In genomic region chr20:25057234-25058050, GRCh38 we compare ENCODE assay signal across 8 cellular contexts.
DNase-seq lines count a peak whose midpoint lies in the region; ATAC-seq and TF ChIP-seq lines count a peak whose summit lies in the region.

No MANE protein-coding gene starts in this region.

- H3K27ac ChIP-seq in OCI-LY1 (ENCODE audit: low read depth, low read length, poor library complexity, severe bottlenecking), result no peak overlapping the region

- ATAC-seq in GM18868 (IDR thresholded peaks at IDR 0.05; ENCODE audit: unreplicated experiment), result peak; percentile 36
- peak; percentile 26 for ATAC-seq in HG03103 (IDR thresholded peaks at IDR 0.05; ENCODE audit: low read depth, unreplicated experiment)
- ATAC-seq in stimulated activated naive CD8-positive, alpha-beta T cell treated with anti-CD3 and anti-CD28 coated beads, Interleukin-15, amount 100 ng/mL, for 72 hours, result peak; percentile 73

- H4K20me1 ChIP-seq in OCI-LY1 (ENCODE audit: insufficient read depth, low read length), result no peaks in the 10 kb centered on the region

- H3K36me3 Mint-ChIP-seq in nephron progenitor cell (ENCODE audit: low read depth), result no peaks in the 10 kb centered on the region

- H3K27ac Mint-ChIP-seq in nephron progenitor cell, result no peak overlapping the region
- H3K27ac Mint-ChIP-seq in stimulated activated naive CD8-positive, alpha-beta T cell treated with anti-CD3 and anti-CD28 coated beads, Interleukin-15, amount 100 ng/mL, for 72 hours, result peak overlapping the region; percentile 70 to 91

- H3K36me3 ChIP-seq in OCI-LY1 (ENCODE audit: insufficient read depth, low read length), result no peaks in the 10 kb centered on the region

- peak overlapping the region; percentile 65 for H3K4me3 Mint-ChIP-seq in nephron progenitor cell
- peak overlapping the region; percentile 81 to 85 for H3K4me3 Mint-ChIP-seq in stimulated activated naive CD8-positive, alpha-beta T cell treated with anti-CD3 and anti-CD28 coated beads, Interleukin-15, amount 100 ng/mL, for 72 hours

- peaks cover 97% of the 10 kb centered on the region for H3K27me3 Mint-ChIP-seq in nephron progenitor cell (ENCODE audit: low read depth, poor library complexity)
- H3K27me3 Mint-ChIP-seq in stimulated activated naive CD8-positive, alpha-beta T cell treated with anti-CD3 and anti-CD28 coated beads, Interleukin-15, amount 100 ng/mL, for 72 hours, result no peaks in the 10 kb centered on the region

- H3K4me1 ChIP-seq in OCI-LY1 (ENCODE audit: insufficient read depth, low read length, severe bottlenecking), result peaks cover 17% of the 10 kb centered on the region

- peak overlapping the region; percentile 60 for H3K4me2 ChIP-seq in OCI-LY1 (ENCODE audit: low read length)

- H3K4me3 ChIP-seq in OCI-LY1 (ENCODE audit: low read depth, low read length, poor library complexity, severe bottlenecking), result peak overlapping the region; percentile 57

- DNase-seq in AG08395 (ENCODE audit: low spot score) (peak; percentile 63), fibroblast of gingiva (ENCODE audit: low read depth) (peak; percentile 49), nephron progenitor cell (peak; percentile 67)
- peak; percentile 80 to 85 for DNase-seq in activated T-cell treated with anti-CD3 and anti-CD28 coated beads, Interleukin-2, amount 50 U/mL, for 48 hours
- peak; percentile 71 to 87 for DNase-seq in stimulated activated naive CD8-positive, alpha-beta T cell treated with anti-CD3 and anti-CD28 coated beads, Interleukin-15, amount 100 ng/mL, for 72 hours

- peaks cover 4% of the 10 kb centered on the region; the same call in 1 of the 2 replicates for H3K27me3 ChIP-seq in OCI-LY1 (ENCODE audit: insufficient read depth, low read length)

- H3K79me2 ChIP-seq in OCI-LY1 (ENCODE audit: insufficient read depth, low read length), result no peaks in the 10 kb centered on the region

- H3K4me1 Mint-ChIP-seq in nephron progenitor cell, result peaks cover 4% of the 10 kb centered on the region
- peaks cover 57% of the 10 kb centered on the region for H3K4me1 Mint-ChIP-seq in stimulated activated naive CD8-positive, alpha-beta T cell treated with anti-CD3 and anti-CD28 coated beads, Interleukin-15, amount 100 ng/mL, for 72 hours

- H3K9me2 ChIP-seq in OCI-LY1 (ENCODE audit: low read depth, low read length), result no peaks in the 10 kb centered on the region

- no peaks in the 10 kb centered on the region for H3F3A ChIP-seq in OCI-LY1 (ENCODE audit: insufficient read depth, low read length)

- no peaks in the 10 kb centered on the region for H3K9me3 ChIP-seq in OCI-LY1 (ENCODE audit: low read length)

- H2AFZ ChIP-seq in OCI-LY1 (ENCODE audit: low read length), result no peak overlapping the region

- no peak for TF ChIP-seq CTCF in OCI-LY1 (IDR thresholded peaks at IDR 0.05; ENCODE audit: low read length)
- TF ChIP-seq CTCF in nephron progenitor cell (IDR thresholded peaks at IDR 0.05), result no peak

- H3K9ac ChIP-seq in OCI-LY1 (ENCODE audit: low read length), result peak overlapping the region; percentile 3; the same call in 1 of the 2 replicates

- H3K9me3 Mint-ChIP-seq in nephron progenitor cell, result no peaks in the 10 kb centered on the region
- H3K9me3 Mint-ChIP-seq in stimulated activated naive CD8-positive, alpha-beta T cell treated with anti-CD3 and anti-CD28 coated beads, Interleukin-15, amount 100 ng/mL, for 72 hours, result no peaks in the 10 kb centered on the region
